In the genomic region with DNA sequence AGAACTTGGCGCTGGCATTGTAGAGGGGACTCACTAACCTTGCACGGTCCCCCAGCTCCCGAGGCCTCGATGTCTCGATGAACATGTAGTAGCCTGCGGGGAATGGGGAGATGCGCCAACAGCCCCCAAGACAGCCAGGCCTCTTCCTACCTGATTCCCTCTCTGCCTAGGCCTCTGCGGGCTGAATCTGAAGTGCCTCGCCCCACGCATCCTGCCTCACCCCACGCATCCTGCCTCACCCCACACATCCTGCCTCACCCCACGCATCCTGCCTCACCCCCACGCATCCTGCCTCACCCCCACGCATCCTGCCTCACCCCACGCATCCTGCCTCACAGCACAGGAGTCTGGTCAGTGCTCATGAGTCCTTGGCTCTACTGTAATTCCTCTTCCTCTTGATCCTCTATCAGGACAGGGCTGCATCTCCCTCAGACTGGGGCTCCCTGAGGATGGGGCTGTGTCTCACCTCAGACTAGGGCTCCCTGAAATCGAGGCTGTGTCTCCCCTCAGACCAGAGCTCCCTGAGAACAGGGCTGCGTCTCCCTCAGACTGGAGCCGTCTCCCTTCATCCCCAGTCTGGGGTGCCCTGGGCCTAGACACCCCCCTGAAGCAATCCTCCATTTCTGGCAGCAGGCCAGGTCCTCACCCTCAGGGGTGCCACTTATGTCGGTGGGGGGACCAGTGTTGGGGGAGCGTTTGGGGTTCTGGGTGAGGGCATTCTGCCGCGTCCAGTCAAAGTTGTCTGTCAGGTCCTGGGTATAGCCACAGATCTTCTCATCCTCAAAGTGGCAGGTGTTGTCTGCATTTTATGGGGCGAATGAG, we compare ENCODE assay signal across 11 cellular contexts. TPM values are rescaled to one million over a fixed set of nuclear protein-coding genes. Genes with fewer than 3 reads are reported as not detected.
DNase-seq lines count a peak whose midpoint lies in the region; ATAC-seq, FAIRE-seq and TF ChIP-seq lines count a peak whose summit lies in the region.
"Had no signal": no experiment of that assay in that cellular context is flagged by ENCODE, and none has a peak within 500 bp of the region (broad histone marks: within the 10 kb centered on the region; RNA-seq: fewer than 3 reads in every experiment).

No MANE protein-coding gene starts in this region.

- TF ChIP-seq POLR2A in GM12892 (IDR thresholded peaks at IDR 0.05; ENCODE audit: low read depth, low read length), result no peak

- no peak for TF ChIP-seq CTCF in PC-3 (conservative IDR thresholded peaks at IDR 0.05; ENCODE audit: low read depth, low read length)

- no peak overlapping the region for H3K9ac ChIP-seq in PC-3 (ENCODE audit: low read length)

- no peaks in the 10 kb centered on the region for H3K9me2 ChIP-seq in PC-3 (replicated peaks; ENCODE audit: low read length)

- no peak overlapping the region for H3K27ac ChIP-seq in PC-3 (ENCODE audit: low read length)
- H3K27ac ChIP-seq: stomach had no signal

- H3K4me1 ChIP-seq in PC-3 (ENCODE audit: insufficient read depth, low read length), result peaks cover 7% of the 10 kb centered on the region; the same call in 1 of the 2 replicates

- peak; percentile 64 for DNase-seq in activated effector memory CD4-positive, alpha-beta T cell treated with anti-CD3 and anti-CD28 coated beads, Interleukin-2, amount 50 U/mL, for 16 hours
- DNase-seq in activated effector memory CD4-positive, alpha-beta T cell treated with Interleukin-2 at 50 U/mL for 16 hours, result no peak
- no peak for DNase-seq in GM12892 (ENCODE audit: insufficient read length)
- peak; percentile 4 for DNase-seq in activated T-cell treated with anti-CD3 and anti-CD28 coated beads for 1 hour (ENCODE audit: low read depth)
- no peak for DNase-seq in left lobe of liver (ENCODE audit: low spot score)
- DNase-seq in NCI-H446 (lab: John Stamatoyannopoulos, UW), result no peak
- no peak for DNase-seq in NCI-H69 (lab: John Stamatoyannopoulos, UW)
- DNase-seq in PC-3, result no peak
- DNase-seq: hypothalamus, mesendoderm, stomach had no signal

- no peaks in the 10 kb centered on the region for H3K27me3 ChIP-seq in PC-3 (ENCODE audit: low read length)

- BruUV-seq in PC-3 (replicated peaks; lab: Mats Ljungman, UMichigan), result no TSS peak

- H3K79me2 ChIP-seq in PC-3 (ENCODE audit: low read length), result no peaks in the 10 kb centered on the region

- POLR2A ChIA-PET in PC-3 (lab: Charles Lee; ENCODE audit: unreplicated experiment), result no interaction called here

- intact Hi-C loops in PC-3 (cut with micrococcal nuclease), result no loop called here

- H3K4me3 ChIP-seq in PC-3 (ENCODE audit: low read length), result no peak overlapping the region
- H3K4me3 ChIP-seq: stomach had no signal

- H3K4me2 ChIP-seq in PC-3 (ENCODE audit: low read length), result no peak overlapping the region

- H3K36me3 ChIP-seq in PC-3 (ENCODE audit: low read depth, low read length), result no peaks in the 10 kb centered on the region

- ATAC-seq in left lobe of liver, result peak; percentile 24
- no peak; the same call in 1 of the 2 replicates for ATAC-seq in PC-3

- H2AFZ ChIP-seq in PC-3 (ENCODE audit: low read length), result no peak overlapping the region

- FAIRE-seq in GM12892 (lab: Jason Lieb, UNC), result peak; percentile 14

- H3K9me3 ChIP-seq in PC-3 (ENCODE audit: low read length), result no peaks in the 10 kb centered on the region
- H3K9me3 ChIP-seq: stomach had no signal

- no peaks in the 10 kb centered on the region for H4K20me1 ChIP-seq in PC-3 (ENCODE audit: low read length)

- CTCF ChIA-PET in PC-3 (lab: Charles Lee), result no interaction called here

- H3F3A ChIP-seq in PC-3 (ENCODE audit: low read length, unreplicated experiment), result no peaks in the 10 kb centered on the region

RNA-seq across cellular contexts. Expression of a gene that starts 53.6 kb away (rescaled TPM):
- 0.23 TPM for polyA plus RNA-seq in GM12892 (2012; ENCODE audit: missing spikeins)
- 0.40 TPM for total RNA-seq in left lobe of liver
- total RNA-seq in PC-3 (2014; rRNA removed), result 0.15 and 1.4 TPM in 2 replicates

Comparison
In these comparisons a context has a peak if more than half of its experiments do, and no peak if none do; other contexts are left out.
1. DNase-seq: peak in activated effector memory CD4-positive, alpha-beta T cell treated with anti-CD3 and anti-CD28 coated beads, Interleukin-2, amount 50 U/mL, for 16 hours (single experiment) and activated T-cell treated with anti-CD3 and anti-CD28 coated beads for 1 hour (single experiment); none in activated effector memory CD4-positive, alpha-beta T cell treated with Interleukin-2 at 50 U/mL for 16 hours (single experiment), GM12892 (single experiment), left lobe of liver (single experiment), NCI-H446 (0 of 2), NCI-H69 (single experiment) and PC-3 (single experiment).